Comparison of ENCODE assay signal across 27 cellular contexts in genomic region chr3:62479276-62479675, GRCh38.
"Had no signal": no experiment of that assay in that cellular context is flagged by ENCODE, and none has a peak within 500 bp of the region (broad histone marks: within the 10 kb centered on the region; RNA-seq: fewer than 3 reads in every experiment).

No MANE protein-coding gene starts in this region.

- H3K27me3 Mint-ChIP-seq: activated naive CD8-positive, alpha-beta T cell; activated T-cell treated with anti-CD3 and anti-CD28 coated beads, Interleukin-2, amount 50 U/mL, for 24 hours; central memory CD8-positive, alpha-beta T cell; dendritic cell treated with granulocyte-macrophage colony-stimulating factor and Interleukin-4, amounts not matched to agents 40 ng/mL and 50 ng/mL, for 4 days had no signal

- H3K4me1 Mint-ChIP-seq: activated CD4-positive, alpha-beta T cell treated with anti-CD3 and anti-CD28 coated beads for 36 hours; activated CD4-positive, alpha-beta T cell treated with anti-CD3 and anti-CD28 coated beads, Interleukin-2, amount 10 ng/mL, durations not matched to agents 24 days and 14 days; activated T-helper 17 cell treated with anti-CD3 and anti-CD28 coated beads, Interleukin-2, amount 50 U/mL, for 72 hours; central memory CD8-positive, alpha-beta T cell had no signal

- DNase-seq: activated CD4-positive, alpha-beta memory T cell treated with anti-CD3 and anti-CD28 coated beads for 36 hours; activated CD4-positive, alpha-beta T cell treated with anti-CD3 and anti-CD28 coated beads for 36 hours; activated CD4-positive, alpha-beta T cell treated with anti-CD3 and anti-CD28 coated beads, Interleukin-2, amount 10 ng/mL, durations not matched to agents 24 days and 14 days; activated CD4-positive, CD25-positive, alpha-beta regulatory T cell; activated CD4-positive, CD25-positive, alpha-beta regulatory T cell treated with anti-CD3 and anti-CD28 coated beads, Interleukin-2, amount 50 U/mL, for 72 hours; activated CD8-positive, alpha-beta memory T cell treated with anti-CD3 and anti-CD28 coated beads, Interleukin-2, amount 50 U/mL, for 48 hours; activated effector memory CD4-positive, alpha-beta T cell treated with Interleukin-2 at 50 U/mL for 16 hours; activated gamma-delta T cell treated with Interleukin-2 at 50 U/mL for 16 hours; activated naive CD4-positive, alpha-beta T cell treated with anti-CD3 and anti-CD28 coated beads, Interleukin-2, amount 50 U/mL, for 16 hours; activated naive CD4-positive, alpha-beta T cell treated with Interleukin-2 at 50 U/mL for 16 hours; activated T-cell treated with anti-CD3 and anti-CD28 coated beads for 4 hours; activated T-cell treated with anti-CD3 and anti-CD28 coated beads, Interleukin-2, amount 50 U/mL, for 24 hours; amniotic stem cell; brain microvascular endothelial cell; dorsolateral prefrontal cortex; effector memory CD4-positive, alpha-beta T cell; endodermal cell; foreskin fibroblast; glutamatergic neuron; heart left ventricle; T-helper 2 cell had no signal

- H3K4me3 Mint-ChIP-seq: activated CD4-positive, alpha-beta memory T cell treated with anti-CD3 and anti-CD28 coated beads for 36 hours; activated CD4-positive, alpha-beta T cell treated with anti-CD3 and anti-CD28 coated beads for 36 hours; activated CD4-positive, alpha-beta T cell treated with anti-CD3 and anti-CD28 coated beads, Interleukin-2, amount 10 ng/mL, durations not matched to agents 24 days and 14 days; activated naive CD8-positive, alpha-beta T cell; activated T-cell treated with anti-CD3 and anti-CD28 coated beads, Interleukin-2, amount 50 U/mL, for 24 hours; activated T-helper 17 cell treated with anti-CD3 and anti-CD28 coated beads, Interleukin-2, amount 50 U/mL, for 72 hours; central memory CD8-positive, alpha-beta T cell; dendritic cell treated with granulocyte-macrophage colony-stimulating factor and Interleukin-4, amounts not matched to agents 40 ng/mL and 50 ng/mL, for 4 days; endodermal cell had no signal

- H3K27me3 ChIP-seq: brain microvascular endothelial cell, dorsolateral prefrontal cortex, heart left ventricle had no signal

- H3K9me3 Mint-ChIP-seq: activated CD4-positive, alpha-beta memory T cell treated with anti-CD3 and anti-CD28 coated beads for 36 hours; activated CD4-positive, alpha-beta T cell treated with anti-CD3 and anti-CD28 coated beads, Interleukin-2, amount 10 ng/mL, durations not matched to agents 24 days and 14 days; activated T-cell treated with anti-CD3 and anti-CD28 coated beads, Interleukin-2, amount 50 U/mL, for 24 hours; activated T-helper 17 cell treated with anti-CD3 and anti-CD28 coated beads, Interleukin-2, amount 50 U/mL, for 72 hours; dendritic cell treated with granulocyte-macrophage colony-stimulating factor and Interleukin-4, amounts not matched to agents 40 ng/mL and 50 ng/mL, for 4 days; endodermal cell had no signal

- H3K27ac ChIP-seq: brain microvascular endothelial cell, coronary artery, dorsolateral prefrontal cortex, heart left ventricle had no signal

- H3K27ac Mint-ChIP-seq: activated CD4-positive, alpha-beta memory T cell treated with anti-CD3 and anti-CD28 coated beads for 36 hours; activated CD4-positive, alpha-beta T cell treated with anti-CD3 and anti-CD28 coated beads for 36 hours; activated CD4-positive, alpha-beta T cell treated with anti-CD3 and anti-CD28 coated beads, Interleukin-2, amount 10 ng/mL, durations not matched to agents 24 days and 14 days; activated naive CD8-positive, alpha-beta T cell; activated T-cell treated with anti-CD3 and anti-CD28 coated beads, Interleukin-2, amount 50 U/mL, for 24 hours; activated T-helper 17 cell treated with anti-CD3 and anti-CD28 coated beads, Interleukin-2, amount 50 U/mL, for 72 hours; dendritic cell treated with granulocyte-macrophage colony-stimulating factor and Interleukin-4, amounts not matched to agents 40 ng/mL and 50 ng/mL, for 4 days; endodermal cell had no signal

- H3K36me3 ChIP-seq: brain microvascular endothelial cell had no signal

- H3K36me3 Mint-ChIP-seq: activated CD4-positive, alpha-beta memory T cell treated with anti-CD3 and anti-CD28 coated beads for 36 hours; activated naive CD8-positive, alpha-beta T cell had no signal

- ATAC-seq: activated CD4-positive, alpha-beta T cell treated with anti-CD3 and anti-CD28 coated beads for 36 hours; activated T-helper 17 cell treated with anti-CD3 and anti-CD28 coated beads, Interleukin-2, amount 50 U/mL, for 72 hours; esophagus mucosa; heart left ventricle had no signal

- H3K4me1 ChIP-seq: heart left ventricle had no signal

- H3K4me3 ChIP-seq: coronary artery, dorsolateral prefrontal cortex, heart left ventricle had no signal
